Comparison of ENCODE assay signal across 17 cellular contexts in genomic region chr12:103832048-103832798, GRCh38. TPM values are rescaled to one million over a fixed set of nuclear protein-coding genes. Genes with fewer than 3 reads are reported as not detected.
DNase-seq lines count a peak whose midpoint lies in the region; ATAC-seq, FAIRE-seq and TF ChIP-seq lines count a peak whose summit lies in the region.
"Had no signal": no experiment of that assay in that cellular context is flagged by ENCODE, and none has a peak within 500 bp of the region (broad histone marks: within the 10 kb centered on the region; RNA-seq: fewer than 3 reads in every experiment).

No MANE protein-coding gene starts in this region.

- intact Hi-C loops in stomach (cut with DNase I; ENCODE audit: low total_unique reads): no loop called here

- no peak for DNase-seq in GM12892 (ENCODE audit: insufficient read length)
- DNase-seq in osteoblast (ENCODE audit: insufficient read length, low spot score, missing footprints): no peak
- DNase-seq in GM19238 (ENCODE audit: insufficient read length, low spot score): no peak
- no peak for DNase-seq in stomach
- DNase-seq in T1000 (lab: John Stamatoyannopoulos, UW): no peak
- DNase-seq: activated CD4-positive, alpha-beta T cell treated with anti-CD3 and anti-CD28 coated beads for 36 hours; activated CD8-positive, alpha-beta memory T cell treated with anti-CD3 and anti-CD28 coated beads, Interleukin-2, amount 50 U/mL, for 48 hours; activated naive CD4-positive, alpha-beta T cell treated with anti-CD3 and anti-CD28 coated beads for 36 hours; Calu3; GDM1; NCI-H1092; NCI-H2107; NCI-H774 had no signal

- H3K9me3 ChIP-seq in OCI-LY3 (ENCODE audit: insufficient read depth, low read length) (no peaks in the 10 kb centered on the region), osteoblast (ENCODE audit: low read depth, low read length) (no peaks in the 10 kb centered on the region), stomach (no peaks in the 10 kb centered on the region)

- H3K4me3 ChIP-seq in OCI-LY3 (ENCODE audit: low read length) (peak overlapping the region; percentile 54), osteoblast (ENCODE audit: insufficient read depth, low read length) (no peak overlapping the region), stomach (no peak overlapping the region)

- H3K79me2 ChIP-seq in OCI-LY3 (ENCODE audit: low read length): peaks cover 58% of the 10 kb centered on the region
- H3K79me2 ChIP-seq in osteoblast (ENCODE audit: insufficient read depth, low read length): peaks cover 83% of the 10 kb centered on the region

- H3K27me3 ChIP-seq in OCI-LY3 (ENCODE audit: low read depth, low read length) (no peaks in the 10 kb centered on the region), osteoblast (ENCODE audit: insufficient read depth, low read length) (no peaks in the 10 kb centered on the region), stomach (no peaks in the 10 kb centered on the region)

- H3K27ac ChIP-seq in OCI-LY3 (ENCODE audit: low read length): peak overlapping the region; percentile 41
- H3K27ac ChIP-seq in osteoblast (ENCODE audit: low read depth, low read length): peak overlapping the region; percentile 5
- no peak overlapping the region for H3K27ac ChIP-seq in stomach
- H3K27ac ChIP-seq: RWPE1 had no signal

- TF ChIP-seq CTCF in OCI-LY3 (IDR thresholded peaks at IDR 0.05; ENCODE audit: low read depth, low read length) (no peak), osteoblast (IDR thresholded peaks at IDR 0.05; ENCODE audit: extremely low read depth, low read depth, low read length) (no peak), stomach (IDR thresholded peaks at IDR 0.05) (no peak)

- ATAC-seq in HG03175 (IDR thresholded peaks at IDR 0.05; ENCODE audit: unreplicated experiment): peak; percentile 71
- no peak for ATAC-seq in GM21390 (IDR thresholded peaks at IDR 0.05; ENCODE audit: unreplicated experiment)
- ATAC-seq: activated CD4-positive, alpha-beta T cell treated with anti-CD3 and anti-CD28 coated beads for 36 hours had no signal

- TF ChIP-seq POLR2A in GM12892 (IDR thresholded peaks at IDR 0.05; ENCODE audit: low read depth, low read length) (no peak), stomach (IDR thresholded peaks at IDR 0.05) (no peak)

- TF ChIP-seq EP300 in stomach (IDR thresholded peaks at IDR 0.05): no peak

- H2AFZ ChIP-seq in OCI-LY3 (ENCODE audit: low read depth, low read length) (no peak overlapping the region; the same call in 1 of the 2 replicates), osteoblast (ENCODE audit: low read length) (no peak overlapping the region)

- WGBS in stomach, 5 donors: 83 to 93% (median 90%) methylated on average over 10 of the region's 10 CpGs

- peak; percentile 36 for FAIRE-seq in GM12892 (lab: Jason Lieb, UNC)

- H3K9ac ChIP-seq in OCI-LY3 (ENCODE audit: low read length): peak overlapping the region; percentile 30

- H4K20me1 ChIP-seq in OCI-LY3 (ENCODE audit: insufficient read depth, low read length) (no peaks in the 10 kb centered on the region), osteoblast (ENCODE audit: insufficient read depth, low read length) (peaks cover 6% of the 10 kb centered on the region)

- H3K4me2 ChIP-seq in OCI-LY3 (ENCODE audit: low read length) (peak overlapping the region; percentile 72), osteoblast (ENCODE audit: insufficient read depth, low read length) (peak overlapping the region; percentile 10)

- H3K36me3 ChIP-seq in OCI-LY3 (replicated peaks; ENCODE audit: low read depth, low read length) (peaks cover 3% of the 10 kb centered on the region), osteoblast (ENCODE audit: insufficient read depth, low read length) (no peaks in the 10 kb centered on the region), stomach (peaks cover 0 to 7% (median 0%) of the 10 kb centered on the region in 4 donors)

- H3K4me1 ChIP-seq in OCI-LY3 (ENCODE audit: low read length) (peaks cover 16% of the 10 kb centered on the region), osteoblast (ENCODE audit: insufficient read depth, low read length) (peaks cover 18% of the 10 kb centered on the region), stomach (peaks cover 0 to 36% (median 14%) of the 10 kb centered on the region in 4 donors)

RNA-seq across cellular contexts. Expression of gene NT5DC3, which starts 8.8 kb away (rescaled TPM):
- polyA plus RNA-seq in GM12892 (2012; ENCODE audit: missing spikeins): 4.9 TPM
- total RNA-seq in osteoblast (10.1 and 10.6 TPM in 2 replicates), stomach (10 to 100 TPM in 3 of 5 donors, 1 to 10 TPM in 2; 7.6 to 42.9 (median 13.6) TPM)
- 1 to 10 TPM in 1 of 3 donors, under 1 TPM in 2; 0.76 to 3.5 (median 0.81) TPM for polyA plus RNA-seq in stomach

Comparison
In these comparisons a context has a peak if more than half of its experiments do, and no peak if none do; other contexts are left out.
1. H3K27ac ChIP-seq: peak in OCI-LY3 (single experiment) and osteoblast (single experiment); none in stomach (0 of 5).